In genomic region chr1:111559736-111560279, GRCh38 we compare ENCODE assay signal across 18 cellular contexts. TPM values are rescaled to one million over a fixed set of nuclear protein-coding genes. Genes with fewer than 3 reads are reported as not detected.
DNase-seq lines count a peak whose midpoint lies in the region; FAIRE-seq and TF ChIP-seq lines count a peak whose summit lies in the region.
"Had no signal": no experiment of that assay in that cellular context is flagged by ENCODE, and none has a peak within 500 bp of the region (broad histone marks: within the 10 kb centered on the region; RNA-seq: fewer than 3 reads in every experiment).

No MANE protein-coding gene starts in this region.

- H3K4me3 ChIP-seq in SJSA1 (no peak overlapping the region), parathyroid adenoma (ENCODE audit: low read depth, low read length) (no peak overlapping the region), spleen (no peak overlapping the region)
- H3K4me3 ChIP-seq: sigmoid colon, upper lobe of left lung had no signal

- intact Hi-C loops in activated T-helper 2 cell treated with anti-CD3 and anti-CD28 coated beads, Interferon-gamma antibody, Interleukin-2, Interleukin-4, amounts not matched to agents 10 μg/mL and 5 μg/mL and 100 μg/mL, durations not matched to agents 14 hours and 24 hours and 36 hours (cut with micrococcal nuclease), result no loop called here
- intact Hi-C loops in spleen (cut with DNase I; ENCODE audit: low total_unique reads), result no loop called here
- intact Hi-C loops in posterior vena cava (cut with DNase I), result no loop called here

- no peaks in the 10 kb centered on the region for H3K9me3 Mint-ChIP-seq in activated T-helper 2 cell treated with anti-CD3 and anti-CD28 coated beads, Interferon-gamma antibody, Interleukin-2, Interleukin-4, amounts not matched to agents 10 μg/mL and 5 μg/mL and 100 μg/mL, durations not matched to agents 14 hours and 24 hours and 36 hours
- H3K9me3 Mint-ChIP-seq: activated naive CD8-positive, alpha-beta T cell treated with anti-CD3 and anti-CD28 coated beads, Interleukin-2, amount 10 ng/mL, durations not matched to agents 7 days and 5 days; nephron; stimulated activated memory B cell treated with anti-CD40 and anti-IgM and Interleukin-4, amounts not matched to agents 10 μg/mL and 1 μg/mL and 100 μg/mL, for 72 hours had no signal

- TF ChIP-seq POLR2A in GM12891 (IDR thresholded peaks at IDR 0.05; ENCODE audit: low read depth, low read length) (no peak), spleen (IDR thresholded peaks at IDR 0.05) (no peak)

- H3K27ac Mint-ChIP-seq in activated T-helper 2 cell treated with anti-CD3 and anti-CD28 coated beads, Interferon-gamma antibody, Interleukin-2, Interleukin-4, amounts not matched to agents 10 μg/mL and 5 μg/mL and 100 μg/mL, durations not matched to agents 14 hours and 24 hours and 36 hours, result no peak overlapping the region
- H3K27ac Mint-ChIP-seq: activated naive CD8-positive, alpha-beta T cell treated with anti-CD3 and anti-CD28 coated beads, Interleukin-2, amount 10 ng/mL, durations not matched to agents 7 days and 5 days; B cell; nephron; stimulated activated memory B cell treated with anti-CD40 and anti-IgM and Interleukin-4, amounts not matched to agents 10 μg/mL and 1 μg/mL and 100 μg/mL, for 72 hours had no signal

- 81 to 93% (median 90%) methylated on average over 3 of the region's 3 CpGs for whole genome bisulfite sequencing in spleen, 5 donors

- H2AFZ ChIP-seq in parathyroid adenoma, result peak overlapping the region; percentile 8

- H3K4me2 ChIP-seq in parathyroid adenoma (ENCODE audit: low read length), result no peak overlapping the region

- H3K4me3 Mint-ChIP-seq in activated T-helper 2 cell treated with anti-CD3 and anti-CD28 coated beads, Interferon-gamma antibody, Interleukin-2, Interleukin-4, amounts not matched to agents 10 μg/mL and 5 μg/mL and 100 μg/mL, durations not matched to agents 14 hours and 24 hours and 36 hours (ENCODE audit: low read depth), result no peak overlapping the region
- H3K4me3 Mint-ChIP-seq: activated naive CD8-positive, alpha-beta T cell treated with anti-CD3 and anti-CD28 coated beads, Interleukin-2, amount 10 ng/mL, durations not matched to agents 7 days and 5 days; B cell; nephron; stimulated activated memory B cell treated with anti-CD40 and anti-IgM and Interleukin-4, amounts not matched to agents 10 μg/mL and 1 μg/mL and 100 μg/mL, for 72 hours had no signal

- no peaks in the 10 kb centered on the region for H3K36me3 ChIP-seq in SJSA1
- H3K36me3 ChIP-seq in parathyroid adenoma (ENCODE audit: control insufficient read depth, insufficient read depth, low read length), result no peaks in the 10 kb centered on the region
- H3K36me3 ChIP-seq in spleen, result no peaks in the 10 kb centered on the region
- H3K36me3 ChIP-seq: sigmoid colon, upper lobe of left lung had no signal

- peak; percentile 45 for FAIRE-seq in GM12891 (lab: Jason Lieb, UNC)

- H3K36me3 Mint-ChIP-seq in activated T-helper 2 cell treated with anti-CD3 and anti-CD28 coated beads, Interferon-gamma antibody, Interleukin-2, Interleukin-4, amounts not matched to agents 10 μg/mL and 5 μg/mL and 100 μg/mL, durations not matched to agents 14 hours and 24 hours and 36 hours (ENCODE audit: low read depth), result no peaks in the 10 kb centered on the region
- H3K36me3 Mint-ChIP-seq: activated naive CD8-positive, alpha-beta T cell treated with anti-CD3 and anti-CD28 coated beads, Interleukin-2, amount 10 ng/mL, durations not matched to agents 7 days and 5 days; stimulated activated memory B cell treated with anti-CD40 and anti-IgM and Interleukin-4, amounts not matched to agents 10 μg/mL and 1 μg/mL and 100 μg/mL, for 72 hours had no signal

- no peaks in the 10 kb centered on the region for H3K79me2 ChIP-seq in parathyroid adenoma

- H3K27me3 Mint-ChIP-seq in activated T-helper 2 cell treated with anti-CD3 and anti-CD28 coated beads, Interferon-gamma antibody, Interleukin-2, Interleukin-4, amounts not matched to agents 10 μg/mL and 5 μg/mL and 100 μg/mL, durations not matched to agents 14 hours and 24 hours and 36 hours (ENCODE audit: low read depth), result peaks cover 3% of the 10 kb centered on the region
- H3K27me3 Mint-ChIP-seq: B cell; stimulated activated memory B cell treated with anti-CD40 and anti-IgM and Interleukin-4, amounts not matched to agents 10 μg/mL and 1 μg/mL and 100 μg/mL, for 72 hours had no signal

- H3K27ac ChIP-seq in SJSA1 (0 out of 2 replicates have a peak overlapping the region, but pooled peaks have one; percentile 11), parathyroid adenoma (no peak overlapping the region), spleen (no peak overlapping the region)
- H3K27ac ChIP-seq: upper lobe of left lung had no signal

- H3K27me3 ChIP-seq in SJSA1 (replicated peaks), result no peaks in the 10 kb centered on the region
- H3K27me3 ChIP-seq in parathyroid adenoma (ENCODE audit: control insufficient read depth, insufficient read depth, low read length), result no peaks in the 10 kb centered on the region
- H3K27me3 ChIP-seq in spleen (replicated peaks in 1 of 7), result no peaks in the 10 kb centered on the region
- H3K27me3 ChIP-seq: sigmoid colon, upper lobe of left lung had no signal

- H3K4me1 ChIP-seq in SJSA1 (replicated peaks) (peaks cover 26% of the 10 kb centered on the region), parathyroid adenoma (no peaks in the 10 kb centered on the region), spleen (no peaks in the 10 kb centered on the region)

- H3K4me1 Mint-ChIP-seq in activated T-helper 2 cell treated with anti-CD3 and anti-CD28 coated beads, Interferon-gamma antibody, Interleukin-2, Interleukin-4, amounts not matched to agents 10 μg/mL and 5 μg/mL and 100 μg/mL, durations not matched to agents 14 hours and 24 hours and 36 hours (ENCODE audit: low read depth), result peaks cover 3% of the 10 kb centered on the region
- H3K4me1 Mint-ChIP-seq: activated naive CD8-positive, alpha-beta T cell treated with anti-CD3 and anti-CD28 coated beads, Interleukin-2, amount 10 ng/mL, durations not matched to agents 7 days and 5 days; B cell; stimulated activated memory B cell treated with anti-CD40 and anti-IgM and Interleukin-4, amounts not matched to agents 10 μg/mL and 1 μg/mL and 100 μg/mL, for 72 hours had no signal

- TF ChIP-seq CTCF in parathyroid adenoma (IDR thresholded peaks at IDR 0.05) (no peak), spleen (IDR thresholded peaks at IDR 0.05 in 8 of 11, conservative IDR thresholded peaks at IDR 0.05 in 3 of 11) (no peak)

- H3K9ac ChIP-seq in parathyroid adenoma, result no peak overlapping the region

- no peaks in the 10 kb centered on the region for H3K9me3 ChIP-seq in SJSA1 (replicated peaks)
- no peaks in the 10 kb centered on the region for H3K9me3 ChIP-seq in parathyroid adenoma (ENCODE audit: control insufficient read depth, low read length)
- H3K9me3 ChIP-seq in spleen, result no peaks in the 10 kb centered on the region
- H3K9me3 ChIP-seq: sigmoid colon, upper lobe of left lung had no signal

- DNase-seq in GM12891 (ENCODE audit: insufficient read length, low spot score) (no peak), SJSA1 (ENCODE audit: low read depth in 1 of 2, low spot score in 2 of 2) (peak in 1 of 2 experiments; percentile 36), fibroblast of peridontal ligament (ENCODE audit: extremely low read depth) (peak; percentile 52), hepatic stellate cell (ENCODE audit: low spot score) (no peak), spleen (no peak), posterior vena cava (ENCODE audit: low spot score) (no peak)
- no peak for DNase-seq in activated T-helper 2 cell treated with anti-CD3 and anti-CD28 coated beads, Interferon-gamma antibody, Interleukin-2, Interleukin-4, amounts not matched to agents 10 μg/mL and 5 μg/mL and 100 μg/mL, durations not matched to agents 14 hours and 24 hours and 36 hours (ENCODE audit: low spot score)
- DNase-seq: activated CD4-positive, alpha-beta T cell treated with anti-CD3 and anti-CD28 coated beads for 1 hour; activated naive CD8-positive, alpha-beta T cell treated with anti-CD3 and anti-CD28 coated beads, Interleukin-2, amount 10 ng/mL, durations not matched to agents 7 days and 5 days; cortex of kidney; NCI-H2107; sigmoid colon; upper lobe of left lung had no signal

TF ChIP-seq in GM12891, 5 proteins besides CTCF, POLR2A, EP300 and RAD21:
- no peak for TF ChIP-seq POLR2AphosphoS5 (IDR thresholded peaks at IDR 0.05; ENCODE audit: low read depth, low read length)
- TF ChIP-seq SPI1 (IDR thresholded peaks at IDR 0.05; ENCODE audit: low read depth, low read length), result no peak
- TF ChIP-seq TAF1 (IDR thresholded peaks at IDR 0.05; ENCODE audit: low read depth, low read length), result no peak
- no peak for TF ChIP-seq PAX5 (IDR thresholded peaks at IDR 0.05; ENCODE audit: insufficient read depth, low read length, severe bottlenecking)
- TF ChIP-seq POU2F2 (IDR thresholded peaks at IDR 0.05; ENCODE audit: low read depth, low read length), result no peak
TF ChIP-seq in GM12891: peak in this region for 0.

RNA-seq across cellular contexts. Expression of gene ADORA3, which starts 56.4 kb away (rescaled TPM):
- 0.35 TPM for polyA plus RNA-seq in GM12891 (2012; ENCODE audit: low read depth, missing spikeins)
- total RNA-seq in SJSA1 (2014; rRNA removed; shearing (Covaris generic)), result not detected in 2 replicates
- total RNA-seq in activated T-helper 2 cell treated with anti-CD3 and anti-CD28 coated beads, Interferon-gamma antibody, Interleukin-2, Interleukin-4, amounts not matched to agents 10 μg/mL and 5 μg/mL and 100 μg/mL, durations not matched to agents 14 hours and 24 hours and 36 hours, result not detected in 2 replicates
- total RNA-seq in spleen (10 to 100 TPM in 1 of 7 donors, 1 to 10 TPM in 4, under 1 TPM in 2; 0.37 to 11.2 (median 7.7) TPM), posterior vena cava (10 to 100 TPM; 10.3 to 17.5 TPM)
- 1 to 10 TPM; 2.5 to 4.9 (median 3.4) TPM for polyA plus RNA-seq in spleen

RNA-seq across cellular contexts. Expression of gene TMIGD3, which starts 56.4 kb away (rescaled TPM):
- 0.09 TPM for polyA plus RNA-seq in GM12891 (2012; ENCODE audit: low read depth, missing spikeins)
- total RNA-seq in SJSA1 (2014; rRNA removed; shearing (Covaris generic)), result not detected in 2 replicates
- 0.23 and 0.30 TPM in 2 replicates for total RNA-seq in activated T-helper 2 cell treated with anti-CD3 and anti-CD28 coated beads, Interferon-gamma antibody, Interleukin-2, Interleukin-4, amounts not matched to agents 10 μg/mL and 5 μg/mL and 100 μg/mL, durations not matched to agents 14 hours and 24 hours and 36 hours
- total RNA-seq in spleen (10 to 100 TPM in 4 of 7 donors, 1 to 10 TPM in 3; 1.6 to 33.4 (median 11.9) TPM), posterior vena cava (1 to 10 TPM; 4.2 to 7.1 TPM)
- polyA plus RNA-seq in spleen, result 10 to 100 TPM in 1 of 3 donors, 1 to 10 TPM in 2; 5.6 to 32.7 (median 6.2) TPM
- total RNA-seq: B cell; T-helper 2 cell treated with Interferon-gamma antibody and Interleukin-4, amounts not matched to agents 100 ng/mL and 5 ng/mL, for 36 hours had no signal

RNA-seq across cellular contexts. Expression of gene RAP1A, which starts 59.8 kb away (rescaled TPM):
- 120 TPM for polyA plus RNA-seq in GM12891 (2012; ENCODE audit: low read depth, missing spikeins)
- total RNA-seq in SJSA1 (2014; rRNA removed; shearing (Covaris generic)), result 42.6 and 48.5 TPM in 2 replicates
- 219 TPM in 2 replicates for total RNA-seq in activated T-helper 2 cell treated with anti-CD3 and anti-CD28 coated beads, Interferon-gamma antibody, Interleukin-2, Interleukin-4, amounts not matched to agents 10 μg/mL and 5 μg/mL and 100 μg/mL, durations not matched to agents 14 hours and 24 hours and 36 hours
- total RNA-seq in spleen, result 100 to 1,000 TPM in 5 of 7 donors, 10 to 100 TPM in 2; 83.3 to 125 (median 113) TPM
- polyA plus RNA-seq in spleen, result 100 to 1,000 TPM in 1 of 3 donors, 10 to 100 TPM in 2; 93.6 to 106 (median 99.3) TPM
- 100 to 1,000 TPM; 187 to 227 TPM for total RNA-seq in posterior vena cava
